ENCODE assay signal across 22 cellular contexts in the genomic region with DNA sequence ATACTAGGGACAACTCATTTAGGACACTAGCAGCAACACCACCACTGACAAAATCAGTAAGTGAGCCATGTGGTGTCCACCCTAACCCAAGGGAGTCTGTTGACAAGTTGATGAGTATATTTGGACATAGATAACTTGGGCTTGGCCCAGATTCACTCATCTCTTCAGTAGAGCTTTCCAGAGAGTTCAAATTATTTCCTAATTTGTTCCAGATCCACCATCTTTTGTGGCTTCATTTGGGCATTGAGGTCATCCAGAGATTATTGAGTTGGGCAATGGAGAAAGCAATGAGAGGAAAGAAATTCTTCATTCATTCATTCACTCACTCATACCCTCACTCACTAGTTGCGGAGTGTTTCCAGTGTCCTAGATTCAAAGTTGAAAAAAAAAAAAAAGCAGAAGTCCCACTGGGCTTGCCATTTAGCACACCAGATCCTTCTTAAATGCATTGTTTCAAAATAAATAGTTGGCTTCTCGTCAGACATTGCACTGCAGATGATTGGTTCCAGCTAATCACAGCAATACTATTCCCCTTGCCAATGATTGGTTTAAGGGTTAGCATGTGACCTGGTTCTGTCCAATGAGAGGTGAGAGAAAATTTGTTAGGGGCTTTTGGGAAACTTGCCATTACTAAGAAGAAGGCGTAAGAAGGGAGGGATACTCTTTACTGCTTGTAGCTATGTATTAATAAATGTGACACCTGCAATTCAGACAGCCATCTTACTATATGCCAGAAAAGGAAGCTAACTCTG. TPM values are rescaled to one million over a fixed set of nuclear protein-coding genes. Genes with fewer than 3 reads are reported as not detected.
"Had no signal": no experiment of that assay in that cellular context is flagged by ENCODE, and none has a peak within 500 bp of the region (broad histone marks: within the 10 kb centered on the region; RNA-seq: fewer than 3 reads in every experiment).

No MANE protein-coding gene starts in this region.

- H3K27me3 ChIP-seq: colonic mucosa, sigmoid colon, testis, tibial nerve had no signal

- H3K27ac ChIP-seq: colonic mucosa, neutrophil, skin epidermis, testis had no signal

- H3K4me3 ChIP-seq: colonic mucosa, sigmoid colon, skin epidermis, tibial nerve had no signal

- H3K4me1 ChIP-seq: colonic mucosa, testis, tibial nerve had no signal

- DNase-seq: cerebellar nuclear complex; colonic mucosa; effector CD4-positive, alpha-beta T cell; endodermal cell; erythroblast; foreskin melanocyte; glutamatergic neuron; left colon; mammary epithelial cell; naive thymus-derived CD8-positive, alpha-beta T cell; sigmoid colon; stimulated activated CD4-positive, alpha-beta T cell treated with anti-CD3 and anti-CD28 coated beads, Interleukin-2, amount 100 ng/mL, for 24 hours; stimulated activated CD4-positive, alpha-beta T cell treated with anti-CD3 and anti-CD28 coated beads, Interleukin-4, amount 100 ng/mL, for 4 hours; stimulated activated naive B cell treated with anti-CD40 and anti-IgM and Interleukin-4, amounts not matched to agents 10 μg/mL and 1 μg/mL and 100 μg/mL, for 72 hours; stimulated activated naive CD8-positive, alpha-beta T cell treated with anti-CD3 and anti-CD28 coated beads, Interleukin-15, amount 100 ng/mL, for 72 hours; testis had no signal

- H3K9me3 ChIP-seq: colonic mucosa, neutrophil, sigmoid colon, testis, tibial nerve had no signal

- FAIRE-seq: endothelial cell of umbilical vein had no signal

- H3K36me3 ChIP-seq: colonic mucosa, neutrophil, sigmoid colon, tibial nerve had no signal

- ATAC-seq: left colon; naive thymus-derived CD8-positive, alpha-beta T cell; stimulated activated naive B cell treated with anti-CD40 and anti-IgM and Interleukin-4, amounts not matched to agents 10 μg/mL and 1 μg/mL and 100 μg/mL, for 72 hours; stimulated activated naive CD8-positive, alpha-beta T cell treated with anti-CD3 and anti-CD28 coated beads, Interleukin-15, amount 100 ng/mL, for 72 hours had no signal

RNA-seq across cellular contexts. Expression of a gene that starts 31.8 kb away (rescaled TPM):
- total RNA-seq: dermis microvascular lymphatic vessel endothelial cell; endothelial cell of umbilical vein; naive thymus-derived CD8-positive, alpha-beta T cell; pulmonary artery endothelial cell had no signal
- polyA plus RNA-seq: endothelial cell of umbilical vein; mammary epithelial cell; naive thymus-derived CD8-positive, alpha-beta T cell had no signal
